23 cellular contexts compared by ENCODE assay signal in genomic region chr3:41464858-41465257, GRCh38.
A peak's percentile ranks its signal among the peaks of the same experiment; 100 is the strongest.
DNase-seq lines count a peak whose midpoint lies in the region; TF ChIP-seq lines count a peak whose summit lies in the region.
"Had no signal": no experiment of that assay in that cellular context is flagged by ENCODE, and none has a peak within 500 bp of the region (broad histone marks: within the 10 kb centered on the region; RNA-seq: fewer than 3 reads in every experiment).

No MANE protein-coding gene starts in this region.

- H3K14ac ChIP-seq in trophoblast cell (ENCODE audit: low read length) = no peak overlapping the region

- no CpG with 5 or more reads among the region's 1 CpG for WGBS in trophoblast cell (ENCODE audit: extremely low coverage, insufficient coverage, insufficient read length)

- no peaks in the 10 kb centered on the region for H3K79me1 ChIP-seq in trophoblast cell (ENCODE audit: low read length)

- DNase-seq in adipocyte (ENCODE audit: low read depth) (peak; percentile 7), choroid plexus epithelial cell (ENCODE audit: low read depth) (peak; percentile 22), trophoblast cell (peak; percentile 12 to 59), vagina (ENCODE audit: extremely low spot score in 2 of 2) (no peak), osteocyte (ENCODE audit: extremely low spot score, unreplicated experiment) (no peak), immature natural killer cell (no peak)
- DNase-seq: AML-193; CD8-positive, alpha-beta memory T cell; DMS153; DND-41; GOT3; MM.1S; NCI-H2029; NCI-H446 treated with DMSO at 0.1 percent for 48 hours; NCI-H526; NCI-H82; PC-9 had no signal

- no peak overlapping the region for H4K12ac ChIP-seq in trophoblast cell (ENCODE audit: low read depth, low read length)

- no peak overlapping the region for H2BK5ac ChIP-seq in trophoblast cell (ENCODE audit: low read depth, low read length, poor library complexity)

- H3K4me3 Mint-ChIP-seq in osteocyte (ENCODE audit: unreplicated experiment) = no peak overlapping the region
- no peak overlapping the region for H3K4me3 Mint-ChIP-seq in immature natural killer cell
- H3K4me3 Mint-ChIP-seq: CD14-positive monocyte; CD8-positive, alpha-beta memory T cell; IgD-negative memory B cell had no signal

- no peak overlapping the region for H3K4ac ChIP-seq in trophoblast cell (ENCODE audit: low read depth, low read length)

- no peak for TF ChIP-seq POLR2A in vagina (IDR thresholded peaks at IDR 0.05)

- H3K27me3 Mint-ChIP-seq in osteocyte (ENCODE audit: unreplicated experiment) (no peaks in the 10 kb centered on the region), immature natural killer cell (ENCODE audit: low read depth in 3 of 3) (no peaks in the 10 kb centered on the region)
- H3K27me3 Mint-ChIP-seq: CD8-positive, alpha-beta memory T cell; IgD-negative memory B cell had no signal

- H3K4me1 ChIP-seq in BLaER1 treated with 17β-estradiol and CSF1 and Interleukin-3, amounts not matched to agents 10 nM and 100 nM = peaks cover 0 to 31% (median 17%) of the 10 kb centered on the region in 10 experiments; a peak in 15 of 20 replicates
- H3K4me1 ChIP-seq in adipocyte (ENCODE audit: control insufficient read depth, insufficient read depth, low read length) (peaks cover 14% of the 10 kb centered on the region), trophoblast cell (ENCODE audit: control insufficient read depth in 1 of 2, insufficient read depth in 2 of 2, low read length in 2 of 2) (no peaks in the 10 kb centered on the region), vagina (no peaks in the 10 kb centered on the region)
- H3K4me1 ChIP-seq: A549, SJSA1 had no signal

- H2AFZ ChIP-seq in trophoblast cell (ENCODE audit: insufficient read depth, low read length, poor library complexity) = no peak overlapping the region
- H2AFZ ChIP-seq: PC-9 had no signal

- TF ChIP-seq CTCF in choroid plexus epithelial cell (conservative IDR thresholded peaks at IDR 0.05; ENCODE audit: low read depth, low read length) (no peak), vagina (IDR thresholded peaks at IDR 0.05) (no peak), osteocyte (IDR thresholded peaks at IDR 0.05) (no peak)

- H3K4me2 ChIP-seq in BLaER1 treated with 17β-estradiol and CSF1 and Interleukin-3, amounts not matched to agents 10 nM and 100 nM = peak overlapping the region in 8 of 11 experiments; percentile 30 to 80 (median 66); a peak in 17 of 22 replicates
- H3K4me2 ChIP-seq in trophoblast cell (ENCODE audit: low read length) = no peak overlapping the region
- H3K4me2 ChIP-seq: A549, KMS-11, PC-9 had no signal

- no peak overlapping the region for H4K8ac ChIP-seq in trophoblast cell (ENCODE audit: low read depth, low read length)

- H3K9me3 Mint-ChIP-seq in osteocyte (ENCODE audit: unreplicated experiment) (peaks cover 11% of the 10 kb centered on the region), immature natural killer cell (peaks cover 2 to 18% (median 11%) of the 10 kb centered on the region in 6 donors)

- H3K4me1 Mint-ChIP-seq in osteocyte (ENCODE audit: unreplicated experiment) = no peaks in the 10 kb centered on the region
- no peaks in the 10 kb centered on the region for H3K4me1 Mint-ChIP-seq in immature natural killer cell
- H3K4me1 Mint-ChIP-seq: CD14-positive monocyte; CD8-positive, alpha-beta memory T cell had no signal

- intact Hi-C loops in vagina (cut with DNase I) = no loop called here

- H3K36me3 ChIP-seq in BLaER1 treated with 17β-estradiol and CSF1 and Interleukin-3, amounts not matched to agents 10 nM and 100 nM = no peaks in the 10 kb centered on the region
- H3K36me3 ChIP-seq in adipocyte (ENCODE audit: control insufficient read depth, insufficient read depth, low read length, severe bottlenecking) = no peaks in the 10 kb centered on the region
- H3K36me3 ChIP-seq in trophoblast cell (ENCODE audit: control insufficient read depth in 1 of 2, insufficient read depth in 2 of 2, low read length in 2 of 2) = no peaks in the 10 kb centered on the region
- no peaks in the 10 kb centered on the region for H3K36me3 ChIP-seq in vagina
- H3K36me3 ChIP-seq: SJSA1 had no signal

- no peak overlapping the region for H2BK12ac ChIP-seq in trophoblast cell (ENCODE audit: low read length)

- H4K91ac ChIP-seq in trophoblast cell (ENCODE audit: low read depth, low read length) = no peak overlapping the region

- H3K36me3 Mint-ChIP-seq in osteocyte (ENCODE audit: unreplicated experiment) = peaks cover 1% of the 10 kb centered on the region
- peaks cover 2 to 16% (median 8%) of the 10 kb centered on the region in 3 donors for H3K36me3 Mint-ChIP-seq in immature natural killer cell
- H3K36me3 Mint-ChIP-seq: CD14-positive monocyte, IgD-negative memory B cell had no signal

- no peak overlapping the region for H2BK120ac ChIP-seq in trophoblast cell (ENCODE audit: insufficient read depth, low read length, poor library complexity)

- no peak overlapping the region for H3K23ac ChIP-seq in trophoblast cell (ENCODE audit: low read length)

- H3K4me3 ChIP-seq in BLaER1 treated with 17β-estradiol and CSF1 and Interleukin-3, amounts not matched to agents 10 nM and 100 nM = peak overlapping the region in 1 of 10 experiments; percentile 12; a peak in 1 of 20 replicates
- H3K4me3 ChIP-seq in adipocyte (ENCODE audit: low read length) (no peak overlapping the region), choroid plexus epithelial cell (ENCODE audit: low read depth, low read length) (no peak overlapping the region), trophoblast cell (ENCODE audit: low read depth, low read length) (no peak overlapping the region), vagina (no peak overlapping the region)
- H3K4me3 ChIP-seq: A549, PC-9, SJSA1 had no signal

- H3K9ac ChIP-seq in BLaER1 treated with 17β-estradiol and CSF1 and Interleukin-3, amounts not matched to agents 10 nM and 100 nM = peak overlapping the region in 1 of 11 experiments; percentile 15; a peak in 1 of 22 replicates
- H3K9ac ChIP-seq in adipocyte (ENCODE audit: low read length) (no peak overlapping the region), trophoblast cell (ENCODE audit: low read length) (no peak overlapping the region)
- H3K9ac ChIP-seq: KMS-11 had no signal

- no peaks in the 10 kb centered on the region for H3K79me2 ChIP-seq in trophoblast cell (ENCODE audit: control insufficient read depth, insufficient read depth, low read length, poor library complexity)

- H3K27ac Mint-ChIP-seq in osteocyte (ENCODE audit: unreplicated experiment) = no peak overlapping the region
- no peak overlapping the region for H3K27ac Mint-ChIP-seq in immature natural killer cell
- H3K27ac Mint-ChIP-seq: CD14-positive monocyte; CD8-positive, alpha-beta memory T cell; IgD-negative memory B cell had no signal

- no peak overlapping the region for H2AK5ac ChIP-seq in trophoblast cell (ENCODE audit: low read length)

- peaks cover 8 to 17% (median 14%) of the 10 kb centered on the region in 11 experiments for H3K9me3 ChIP-seq in BLaER1 treated with 17β-estradiol and CSF1 and Interleukin-3, amounts not matched to agents 10 nM and 100 nM (replicated peaks in 1 of 11)
- peaks cover 3% of the 10 kb centered on the region for H3K9me3 ChIP-seq in adipocyte (ENCODE audit: control insufficient read depth, low read length)
- no peaks in the 10 kb centered on the region for H3K9me3 ChIP-seq in trophoblast cell (ENCODE audit: insufficient read depth, low read depth, low read length)
- no peaks in the 10 kb centered on the region for H3K9me3 ChIP-seq in vagina
- H3K9me3 ChIP-seq: A549, SJSA1 had no signal

- no peak overlapping the region for H3K27ac ChIP-seq in BLaER1 treated with 17β-estradiol and CSF1 and Interleukin-3, amounts not matched to agents 10 nM and 100 nM
- no peak overlapping the region for H3K27ac ChIP-seq in trophoblast cell (ENCODE audit: low read depth, low read length)
- no peak overlapping the region for H3K27ac ChIP-seq in vagina
- H3K27ac ChIP-seq: A549, KMS-11, PC-9, SJSA1 had no signal

- no peaks in the 10 kb centered on the region for H4K20me1 ChIP-seq in BLaER1 treated with 17β-estradiol and CSF1 and Interleukin-3, amounts not matched to agents 10 nM and 100 nM

- H3K27me3 ChIP-seq in BLaER1 treated with 17β-estradiol and CSF1 and Interleukin-3, amounts not matched to agents 10 nM and 100 nM = no peaks in the 10 kb centered on the region
- H3K27me3 ChIP-seq in adipocyte (replicated peaks; ENCODE audit: control insufficient read depth, insufficient read depth, low read length) (no peaks in the 10 kb centered on the region), trophoblast cell (ENCODE audit: insufficient read depth, low read length) (no peaks in the 10 kb centered on the region), vagina (no peaks in the 10 kb centered on the region)
- H3K27me3 ChIP-seq: SJSA1 had no signal

- H3K18ac ChIP-seq in trophoblast cell (ENCODE audit: low read length) = no peak overlapping the region

Comparison
In these comparisons a context has a peak if more than half of its experiments do, and no peak if none do; other contexts are left out.
1. DNase-seq: peak in adipocyte (single experiment), choroid plexus epithelial cell (single experiment) and trophoblast cell (2 of 2); none in vagina (0 of 2), osteocyte (single experiment) and immature natural killer cell (0 of 3).